34 cellular contexts compared by ENCODE assay signal in genomic region chr15:56933420-56934210, GRCh38. TPM values are rescaled to one million over a fixed set of nuclear protein-coding genes. Genes with fewer than 3 reads are reported as not detected.
DNase-seq lines count a peak whose midpoint lies in the region; ATAC-seq, FAIRE-seq and TF ChIP-seq lines count a peak whose summit lies in the region.
"Had no signal": no experiment of that assay in that cellular context is flagged by ENCODE, and none has a peak within 500 bp of the region (broad histone marks: within the 10 kb centered on the region; RNA-seq: fewer than 3 reads in every experiment).

No MANE protein-coding gene starts in this region.

- H3K9me3 ChIP-seq in DND-41 (ENCODE audit: insufficient read depth, low read length, severe bottlenecking) (no peaks in the 10 kb centered on the region), PC-3 (ENCODE audit: low read length) (no peaks in the 10 kb centered on the region), Karpas-422 (ENCODE audit: low read length) (no peaks in the 10 kb centered on the region)

- BruUV-seq in PC-3 (replicated peaks; lab: Mats Ljungman, UMichigan), result no TSS peak

- no peaks in the 10 kb centered on the region for H3F3A ChIP-seq in PC-3 (ENCODE audit: low read length, unreplicated experiment)

- H3K4me3 ChIP-seq in DND-41 (ENCODE audit: low read depth in 1 of 2, low read length in 2 of 2) (no peak overlapping the region), PC-3 (ENCODE audit: low read length) (no peak overlapping the region), Karpas-422 (ENCODE audit: low read length) (no peak overlapping the region)
- H3K4me3 ChIP-seq: coronary artery, GM23338, heart left ventricle, psoas muscle, sigmoid colon, tibial nerve had no signal

- H3K27me3 Mint-ChIP-seq in effector memory CD8-positive, alpha-beta T cell, result no peaks in the 10 kb centered on the region
- H3K27me3 Mint-ChIP-seq in activated naive CD8-positive, alpha-beta T cell treated with anti-CD3 and anti-CD28 coated beads, Interleukin-2, amount 50 U/mL, for 24 hours, result no peaks in the 10 kb centered on the region
- H3K27me3 Mint-ChIP-seq: activated CD4-positive, alpha-beta T cell treated with anti-CD3 and anti-CD28 coated beads for 36 hours; activated CD8-positive, alpha-beta T cell treated with anti-CD3 and anti-CD28 coated beads for 36 hours; activated naive CD4-positive, alpha-beta T cell treated with anti-CD3 and anti-CD28 coated beads, Interleukin-2, amount 50 U/mL, for 24 hours; B cell; naive B cell had no signal

- POLR2A ChIA-PET in PC-3 (lab: Charles Lee; ENCODE audit: unreplicated experiment), result no interaction called here

- DNase-seq in DND-41 (no peak), PC-3 (peak; percentile 46), SIG-M5 (lab: John Stamatoyannopoulos, UW) (no peak), Karpas-422 (no peak)
- DNase-seq in effector memory CD8-positive, alpha-beta T cell, result no peak
- DNase-seq in activated naive CD8-positive, alpha-beta T cell treated with anti-CD3 and anti-CD28 coated beads, Interleukin-2, amount 50 U/mL, for 24 hours, result no peak
- DNase-seq: ACHN; activated CD4-positive, alpha-beta T cell treated with anti-CD3 and anti-CD28 coated beads for 36 hours; activated CD8-positive, alpha-beta memory T cell treated with anti-CD3 and anti-CD28 coated beads, Interleukin-2, amount 50 U/mL, for 48 hours; activated CD8-positive, alpha-beta T cell treated with anti-CD3 and anti-CD28 coated beads for 36 hours; amygdala; DMS153; foreskin fibroblast; heart left ventricle; kidney; MM.1S; naive B cell; NCI-H2029 treated with DMSO at 0.1 percent for 48 hours; NCI-H2227 treated with DMSO at 0.1 percent for 48 hours; psoas muscle; SHP77; sigmoid colon; stimulated activated CD4-positive, alpha-beta T cell treated with anti-CD3 and anti-CD28 coated beads, Interleukin-4, amount 100 ng/mL, for 1 hour had no signal

- peaks cover 2% of the 10 kb centered on the region for H3K36me3 Mint-ChIP-seq in effector memory CD8-positive, alpha-beta T cell (ENCODE audit: insufficient read depth)
- peaks cover 48% of the 10 kb centered on the region for H3K36me3 Mint-ChIP-seq in activated naive CD8-positive, alpha-beta T cell treated with anti-CD3 and anti-CD28 coated beads, Interleukin-2, amount 50 U/mL, for 24 hours (ENCODE audit: low read depth)

- H4K20me1 ChIP-seq in DND-41 (ENCODE audit: insufficient read depth, low read length) (peaks cover 29% of the 10 kb centered on the region; the same call in 1 of the 2 replicates), PC-3 (ENCODE audit: low read length) (peaks cover 6% of the 10 kb centered on the region; the same call in 1 of the 2 replicates), Karpas-422 (ENCODE audit: insufficient read depth, low read depth, low read length) (no peaks in the 10 kb centered on the region)

- peak; percentile 41 for FAIRE-seq in A204.1 (lab: Jason Lieb, UNC)

- no peak for ATAC-seq in DND-41 (ENCODE audit: insufficient read depth, low read depth)
- peak; percentile 23 for ATAC-seq in PC-3
- no peak for ATAC-seq in effector memory CD8-positive, alpha-beta T cell (replicated peaks)
- no peak for ATAC-seq in activated naive CD8-positive, alpha-beta T cell treated with anti-CD3 and anti-CD28 coated beads, Interleukin-2, amount 50 U/mL, for 24 hours
- ATAC-seq in HG03439 (IDR thresholded peaks at IDR 0.05; ENCODE audit: unreplicated experiment), result no peak
- ATAC-seq: GM23338, heart left ventricle, Panc1 had no signal

- peaks cover 94% of the 10 kb centered on the region for H3K79me2 ChIP-seq in DND-41 (ENCODE audit: insufficient read depth, low read length)
- H3K79me2 ChIP-seq in PC-3 (ENCODE audit: low read length), result peaks cover 80% of the 10 kb centered on the region
- H3K79me2 ChIP-seq in Karpas-422 (ENCODE audit: low read length), result peaks cover 98% of the 10 kb centered on the region

- H3K36me3 ChIP-seq in DND-41 (ENCODE audit: insufficient read depth, low read length) (peaks cover 26% of the 10 kb centered on the region), PC-3 (ENCODE audit: low read depth, low read length) (peaks cover 2% of the 10 kb centered on the region; the same call in 1 of the 2 replicates), Karpas-422 (ENCODE audit: insufficient read depth, low read length) (peaks cover 41% of the 10 kb centered on the region)
- H3K36me3 ChIP-seq: sigmoid colon had no signal

- H3K9ac ChIP-seq in DND-41 (ENCODE audit: low read depth, low read length) (peak overlapping the region; percentile 38), PC-3 (ENCODE audit: low read length) (no peak overlapping the region), Karpas-422 (ENCODE audit: low read length) (no peak overlapping the region)

- H3K4me1 Mint-ChIP-seq in effector memory CD8-positive, alpha-beta T cell (ENCODE audit: low read depth in 2 of 2), result peaks cover 53 to 83% of the 10 kb centered on the region in 2 donors
- H3K4me1 Mint-ChIP-seq in activated naive CD8-positive, alpha-beta T cell treated with anti-CD3 and anti-CD28 coated beads, Interleukin-2, amount 50 U/mL, for 24 hours, result peaks cover 64% of the 10 kb centered on the region

- H3K9me3 Mint-ChIP-seq in effector memory CD8-positive, alpha-beta T cell, result no peaks in the 10 kb centered on the region
- peaks cover 10% of the 10 kb centered on the region for H3K9me3 Mint-ChIP-seq in activated naive CD8-positive, alpha-beta T cell treated with anti-CD3 and anti-CD28 coated beads, Interleukin-2, amount 50 U/mL, for 24 hours
- H3K9me3 Mint-ChIP-seq: activated naive CD4-positive, alpha-beta T cell treated with anti-CD3 and anti-CD28 coated beads, Interleukin-2, amount 50 U/mL, for 24 hours; GM23338; T-helper 2 cell treated with Interferon-gamma antibody and Interleukin-4, amounts not matched to agents 5 μg/mL and 100 μg/mL, for 36 hours had no signal

- no peaks in the 10 kb centered on the region for H3K9me2 ChIP-seq in PC-3 (replicated peaks; ENCODE audit: low read length)
- H3K9me2 ChIP-seq in Karpas-422 (replicated peaks; ENCODE audit: insufficient read depth, low read length), result no peaks in the 10 kb centered on the region

- intact Hi-C loops in PC-3 (cut with micrococcal nuclease), result no loop called here

- H3K4me1 ChIP-seq in DND-41 (ENCODE audit: insufficient read depth, low read length), result peaks cover 56% of the 10 kb centered on the region
- H3K4me1 ChIP-seq in PC-3 (ENCODE audit: insufficient read depth, low read length), result peaks cover 47% of the 10 kb centered on the region
- peaks cover 37% of the 10 kb centered on the region for H3K4me1 ChIP-seq in Karpas-422 (ENCODE audit: low read length)

- H3K4me3 Mint-ChIP-seq in effector memory CD8-positive, alpha-beta T cell, result no peak overlapping the region
- H3K4me3 Mint-ChIP-seq in activated naive CD8-positive, alpha-beta T cell treated with anti-CD3 and anti-CD28 coated beads, Interleukin-2, amount 50 U/mL, for 24 hours, result no peak overlapping the region
- H3K4me3 Mint-ChIP-seq: activated CD4-positive, alpha-beta T cell treated with anti-CD3 and anti-CD28 coated beads for 36 hours; activated CD8-positive, alpha-beta T cell treated with anti-CD3 and anti-CD28 coated beads for 36 hours; B cell; GM23338; T-helper 2 cell treated with Interferon-gamma antibody and Interleukin-4, amounts not matched to agents 5 μg/mL and 100 μg/mL, for 36 hours had no signal

- no peak overlapping the region for H2AFZ ChIP-seq in DND-41 (ENCODE audit: low read depth, low read length)
- H2AFZ ChIP-seq in PC-3 (ENCODE audit: low read length), result no peak overlapping the region
- H2AFZ ChIP-seq in Karpas-422 (ENCODE audit: low read length), result no peak overlapping the region
- H2AFZ ChIP-seq: GM23338 had no signal

- CTCF ChIA-PET in PC-3 (lab: Charles Lee), result interaction anchor here (0.5 kb wide), 1 partner anchor 772 kb away, joined by 3 read pairs; no protein-coding TSS in a partner anchor

- peak overlapping the region; percentile 4 for H3K27ac Mint-ChIP-seq in effector memory CD8-positive, alpha-beta T cell
- H3K27ac Mint-ChIP-seq in activated naive CD8-positive, alpha-beta T cell treated with anti-CD3 and anti-CD28 coated beads, Interleukin-2, amount 50 U/mL, for 24 hours, result no peak overlapping the region
- H3K27ac Mint-ChIP-seq: activated CD4-positive, alpha-beta T cell treated with anti-CD3 and anti-CD28 coated beads for 36 hours; activated CD8-positive, alpha-beta T cell treated with anti-CD3 and anti-CD28 coated beads for 36 hours; activated naive CD4-positive, alpha-beta T cell treated with anti-CD3 and anti-CD28 coated beads, Interleukin-2, amount 50 U/mL, for 24 hours; activated T-helper 2 cell treated with anti-CD3 and anti-CD28 coated beads, Interferon-gamma antibody, Interleukin-2, Interleukin-4, amounts not matched to agents 10 μg/mL and 5 μg/mL and 100 μg/mL, durations not matched to agents 14 hours and 24 hours and 36 hours; B cell; GM23338; T-helper 2 cell treated with Interferon-gamma antibody and Interleukin-4, amounts not matched to agents 5 μg/mL and 100 μg/mL, for 36 hours had no signal

- H3K27me3 ChIP-seq in DND-41 (ENCODE audit: insufficient read depth, low read length, poor library complexity) (no peaks in the 10 kb centered on the region), PC-3 (ENCODE audit: low read length) (no peaks in the 10 kb centered on the region), Karpas-422 (ENCODE audit: low read length) (no peaks in the 10 kb centered on the region)
- H3K27me3 ChIP-seq: heart left ventricle, sigmoid colon, tibial nerve had no signal

- no peak for TF ChIP-seq CTCF in DND-41 (IDR thresholded peaks at IDR 0.05; ENCODE audit: borderline replicate concordance, extremely low read depth, low read length, poor library complexity, severe bottlenecking)
- no peak for TF ChIP-seq CTCF in PC-3 (conservative IDR thresholded peaks at IDR 0.05; ENCODE audit: low read depth, low read length)

- H3K27ac ChIP-seq in DND-41 (ENCODE audit: low read length) (peak overlapping the region; percentile 96), PC-3 (ENCODE audit: low read length) (no peak overlapping the region), Karpas-422 (ENCODE audit: low read length) (no peak overlapping the region)
- H3K27ac ChIP-seq: coronary artery, heart left ventricle, psoas muscle, sigmoid colon, tibial nerve, VCaP had no signal

- peak overlapping the region; percentile 54 for H3K4me2 ChIP-seq in DND-41 (ENCODE audit: insufficient read depth, low read length)
- peak overlapping the region; percentile 23; the same call in 1 of the 2 replicates for H3K4me2 ChIP-seq in PC-3 (ENCODE audit: low read length)
- H3K4me2 ChIP-seq in Karpas-422 (ENCODE audit: low read depth, low read length, poor library complexity, severe bottlenecking), result no peak overlapping the region
- H3K4me2 ChIP-seq: GM23338 had no signal

RNA-seq across cellular contexts. Expression of gene TCF12, which starts 15.2 kb away (rescaled TPM):
- 78.3 and 103 TPM in 2 replicates for total RNA-seq in PC-3 (2014; rRNA removed)
- 189 and 287 TPM in 2 replicates for total RNA-seq in Karpas-422 (2014; rRNA removed; shearing (Covaris generic); ENCODE audit: low replicate concordance)
